29 cellular contexts compared by ENCODE assay signal in genomic region chr11:76241243-76242000, GRCh38. TPM values are rescaled to one million over a fixed set of nuclear protein-coding genes. Genes with fewer than 3 reads are reported as not detected.
"Had no signal": no experiment of that assay in that cellular context is flagged by ENCODE, and none has a peak within 500 bp of the region (broad histone marks: within the 10 kb centered on the region; RNA-seq: fewer than 3 reads in every experiment).

No MANE protein-coding gene starts in this region.

- ATAC-seq: activated CD4-positive, CD25-positive, alpha-beta regulatory T cell treated with anti-CD3 and anti-CD28 coated beads, Interleukin-2, amount 50 U/mL, for 24 hours; activated CD8-positive, alpha-beta T cell treated with anti-CD3 and anti-CD28 coated beads, Interleukin-2, amount 10 ng/mL, durations not matched to agents 7 days and 5 days; SK-N-SH treated with all-trans-retinoic acid at 6 μM for 48 hours had no signal

- H3K4me1 ChIP-seq: SJSA1 had no signal

- H3K27ac ChIP-seq: brain microvascular endothelial cell, cardiac muscle cell, SJSA1 had no signal

- DNase-seq: activated CD4-positive, alpha-beta T cell treated with anti-CD3 and anti-CD28 coated beads for 48 hours; activated CD4-positive, alpha-beta T cell treated with anti-CD3 and anti-CD28 coated beads, Interleukin-2, amount 50 U/mL, for 4 hours; activated CD8-positive, alpha-beta memory T cell treated with anti-CD3 and anti-CD28 coated beads, Interleukin-2, amount 50 U/mL, for 48 hours; activated CD8-positive, alpha-beta T cell treated with anti-CD3 and anti-CD28 coated beads, Interleukin-2, amount 10 ng/mL, durations not matched to agents 7 days and 5 days; activated effector memory CD4-positive, alpha-beta T cell treated with anti-CD3 and anti-CD28 coated beads, Interleukin-2, amount 50 U/mL, for 16 hours; activated naive CD4-positive, alpha-beta T cell treated with Interleukin-2 at 50 U/mL for 16 hours; activated T-cell treated with anti-CD3 and anti-CD28 coated beads, Interleukin-2, amount 50 U/mL, for 1 hour; amygdala; brain microvascular endothelial cell; cerebellar nuclear complex; MG63; MV-4-11; NCI-H1092 treated with DMSO at 0.1 percent for 48 hours; NCI-H1417 treated with DMSO at 0.1 percent for 48 hours; NCI-H1694; NCI-H2029; NCI-H2107; NCI-H2171 treated with DMSO at 0.1 percent for 48 hours; NCI-H345; NCI-H510A; NCI-H526 treated with DMSO at 0.1 percent for 48 hours; NCI-H82; RPMI8226; SHP77 had no signal

- H3K27me3 ChIP-seq: MG63, SJSA1 had no signal

- H3K4me3 ChIP-seq: cardiac muscle cell, MG63, SJSA1 had no signal

- H3K9me3 ChIP-seq: MG63, SJSA1 had no signal

- H3K36me3 ChIP-seq: brain microvascular endothelial cell, cardiac muscle cell, MG63, SJSA1 had no signal

RNA-seq across cellular contexts. Expression of gene WNT11, which starts 35.1 kb away (rescaled TPM):
- total RNA-seq: OCI-LY7, SJSA1 had no signal
